Comparison of ENCODE assay signal across 1 cellular context in the genomic region with DNA sequence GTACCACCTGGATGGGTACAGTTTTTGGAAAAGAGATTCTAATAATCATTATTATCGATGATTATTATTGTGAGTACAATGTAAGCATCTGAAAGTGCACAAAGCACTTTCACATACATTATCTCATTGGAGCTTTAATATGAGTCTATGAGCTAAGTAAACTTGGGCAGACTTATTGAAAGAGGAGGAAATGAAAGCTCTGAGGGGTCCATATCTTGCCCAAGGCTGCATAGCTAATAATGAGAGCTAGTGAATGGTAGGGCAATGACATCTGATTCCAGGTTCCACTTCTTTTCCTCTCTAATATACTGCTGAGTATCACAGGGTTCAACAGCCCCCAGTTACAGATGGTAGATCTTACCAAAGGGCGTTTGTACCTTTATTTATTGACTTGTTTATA.
TF ChIP-seq lines count a peak whose summit lies in the region.

No MANE protein-coding gene starts in this region.

TF ChIP-seq in GM12878, 131 proteins besides CTCF, POLR2A, EP300 and RAD21 (continued from another document):
- TF ChIP-seq ZBTB4 (CRISPR knock-in tag; IDR thresholded peaks at IDR 0.05) = no peak
- no peak for TF ChIP-seq NRF1 (conservative IDR thresholded peaks at IDR 0.05; ENCODE audit: low read depth, low read length)
- TF ChIP-seq TCF3 (IDR thresholded peaks at IDR 0.05; ENCODE audit: borderline replicate concordance, insufficient read depth, low read depth, low read length) = no peak
- TF ChIP-seq, protein P1, sequence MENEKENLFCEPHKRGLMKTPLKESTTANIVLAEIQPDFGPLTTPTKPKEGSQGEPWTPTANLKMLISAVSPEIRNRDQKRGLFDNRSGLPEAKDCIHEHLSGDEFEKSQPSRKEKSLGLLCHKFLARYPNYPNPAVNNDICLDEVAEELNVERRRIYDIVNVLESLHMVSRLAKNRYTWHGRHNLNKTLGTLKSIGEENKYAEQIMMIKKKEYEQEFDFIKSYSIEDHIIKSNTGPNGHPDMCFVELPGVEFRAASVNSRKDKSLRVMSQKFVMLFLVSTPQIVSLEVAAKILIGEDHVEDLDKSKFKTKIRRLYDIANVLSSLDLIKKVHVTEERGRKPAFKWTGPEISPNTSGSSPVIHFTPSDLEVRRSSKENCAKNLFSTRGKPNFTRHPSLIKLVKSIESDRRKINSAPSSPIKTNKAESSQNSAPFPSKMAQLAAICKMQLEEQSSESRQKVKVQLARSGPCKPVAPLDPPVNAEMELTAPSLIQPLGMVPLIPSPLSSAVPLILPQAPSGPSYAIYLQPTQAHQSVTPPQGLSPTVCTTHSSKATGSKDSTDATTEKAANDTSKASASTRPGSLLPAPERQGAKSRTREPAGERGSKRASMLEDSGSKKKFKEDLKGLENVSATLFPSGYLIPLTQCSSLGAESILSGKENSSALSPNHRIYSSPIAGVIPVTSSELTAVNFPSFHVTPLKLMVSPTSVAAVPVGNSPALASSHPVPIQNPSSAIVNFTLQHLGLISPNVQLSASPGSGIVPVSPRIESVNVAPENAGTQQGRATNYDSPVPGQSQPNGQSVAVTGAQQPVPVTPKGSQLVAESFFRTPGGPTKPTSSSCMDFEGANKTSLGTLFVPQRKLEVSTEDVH (IDR thresholded peaks at IDR 0.05; ENCODE audit: low read depth, partially characterized antibody) = no peak
- peak in 1 of 2 experiments; percentile 45; a peak in 1 of 4 replicates for TF ChIP-seq IKZF2 (IDR thresholded peaks at IDR 0.05)
- no peak for TF ChIP-seq KAT2A (conservative IDR thresholded peaks at IDR 0.05; ENCODE audit: control insufficient read depth, low read depth, low read length)
- TF ChIP-seq, protein P2, sequence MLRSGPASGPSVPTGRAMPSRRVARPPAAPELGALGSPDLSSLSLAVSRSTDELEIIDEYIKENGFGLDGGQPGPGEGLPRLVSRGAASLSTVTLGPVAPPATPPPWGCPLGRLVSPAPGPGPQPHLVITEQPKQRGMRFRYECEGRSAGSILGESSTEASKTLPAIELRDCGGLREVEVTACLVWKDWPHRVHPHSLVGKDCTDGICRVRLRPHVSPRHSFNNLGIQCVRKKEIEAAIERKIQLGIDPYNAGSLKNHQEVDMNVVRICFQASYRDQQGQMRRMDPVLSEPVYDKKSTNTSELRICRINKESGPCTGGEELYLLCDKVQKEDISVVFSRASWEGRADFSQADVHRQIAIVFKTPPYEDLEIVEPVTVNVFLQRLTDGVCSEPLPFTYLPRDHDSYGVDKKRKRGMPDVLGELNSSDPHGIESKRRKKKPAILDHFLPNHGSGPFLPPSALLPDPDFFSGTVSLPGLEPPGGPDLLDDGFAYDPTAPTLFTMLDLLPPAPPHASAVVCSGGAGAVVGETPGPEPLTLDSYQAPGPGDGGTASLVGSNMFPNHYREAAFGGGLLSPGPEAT (IDR thresholded peaks at IDR 0.05; ENCODE audit: low read depth) = 0 out of 2 replicates have a peak, but pooled peaks have one; percentile 11
- TF ChIP-seq DPF2 (IDR thresholded peaks at IDR 0.05) = peak; percentile 32; the same call in 1 of the 2 replicates
- TF ChIP-seq SREBF2 (IDR thresholded peaks at IDR 0.05; ENCODE audit: low read length) = no peak
- no peak for TF ChIP-seq BCL11A (IDR thresholded peaks at IDR 0.05; ENCODE audit: low read depth, low read length)
- TF ChIP-seq BHLHE40 (IDR thresholded peaks at IDR 0.05; ENCODE audit: borderline replicate concordance in 1 of 2, low read depth in 2 of 2, low read length in 1 of 2) = no peak
- TF ChIP-seq MTA2 (IDR thresholded peaks at IDR 0.05; ENCODE audit: low read depth) = 0 out of 2 replicates have a peak, but pooled peaks have one; percentile 22
- no peak for TF ChIP-seq POU2F2 (IDR thresholded peaks at IDR 0.05; ENCODE audit: borderline replicate concordance, low read depth, low read length)
- TF ChIP-seq CREB1 (IDR thresholded peaks at IDR 0.05; ENCODE audit: low read depth) = no peak
- TF ChIP-seq NR2C2 (IDR thresholded peaks at IDR 0.05; ENCODE audit: borderline replicate concordance, control insufficient read depth, insufficient read length, low read depth) = no peak
